Comparison of ENCODE assay signal across 13 cellular contexts in genomic region chr15:48896775-48897143, GRCh38. TPM values are rescaled to one million over a fixed set of nuclear protein-coding genes. Genes with fewer than 3 reads are reported as not detected.
A peak's percentile ranks its signal among the peaks of the same experiment; 100 is the strongest.
DNase-seq lines count a peak whose midpoint lies in the region; ATAC-seq, FAIRE-seq and TF ChIP-seq lines count a peak whose summit lies in the region.
"Had no signal": no experiment of that assay in that cellular context is flagged by ENCODE, and none has a peak within 500 bp of the region (broad histone marks: within the 10 kb centered on the region; RNA-seq: fewer than 3 reads in every experiment).

No MANE protein-coding gene starts in this region.

- no peak for TF ChIP-seq EP300 in esophagus muscularis mucosa (IDR thresholded peaks at IDR 0.05)
- no peak for TF ChIP-seq EP300 in tibial nerve (IDR thresholded peaks at IDR 0.05)

- peak overlapping the region; percentile 68 for H3K4me3 Mint-ChIP-seq in neural crest cell
- H3K4me3 Mint-ChIP-seq: activated naive CD4-positive, alpha-beta T cell treated with anti-CD3 and anti-CD28 coated beads, Interleukin-2, amount 50 U/mL, for 24 hours had no signal

- H3K9me3 ChIP-seq in SJSA1 (replicated peaks) (no peaks in the 10 kb centered on the region), esophagus muscularis mucosa (no peaks in the 10 kb centered on the region), tibial nerve (no peaks in the 10 kb centered on the region)
- H3K9me3 ChIP-seq: neutrophil, upper lobe of right lung had no signal

- peak overlapping the region; percentile 96 for H3K27ac Mint-ChIP-seq in neural crest cell (ENCODE audit: unreplicated experiment)
- H3K27ac Mint-ChIP-seq: activated naive CD4-positive, alpha-beta T cell treated with anti-CD3 and anti-CD28 coated beads, Interleukin-2, amount 50 U/mL, for 24 hours had no signal

- peak overlapping the region; percentile 23 for H3K4me3 ChIP-seq in SJSA1
- peak overlapping the region; percentile 23 to 37 (median 26) for H3K4me3 ChIP-seq in esophagus muscularis mucosa
- H3K4me3 ChIP-seq in tibial nerve: peak overlapping the region; percentile 10 to 49 (median 26)
- H3K4me3 ChIP-seq: upper lobe of right lung had no signal

- ATAC-seq in GM19023 (IDR thresholded peaks at IDR 0.05; ENCODE audit: unreplicated experiment): no peak

- TF ChIP-seq POLR2A in esophagus muscularis mucosa (IDR thresholded peaks at IDR 0.05; ENCODE audit: low read depth) (no peak), tibial nerve (IDR thresholded peaks at IDR 0.05) (peak in 1 of 2 donors; percentile 16), H54 (IDR thresholded peaks at IDR 0.05; ENCODE audit: low read depth, low read length) (no peak)

- no peak for FAIRE-seq in H54 (lab: Jason Lieb, UNC)

- H3K27ac ChIP-seq in SJSA1 (peak overlapping the region; percentile 39; the same call in 1 of the 2 replicates), esophagus muscularis mucosa (replicated peaks in 1 of 4) (peak overlapping the region; percentile 47 to 72 (median 62)), tibial nerve (peak overlapping the region; percentile 68 to 98 (median 88))
- H3K27ac ChIP-seq: neutrophil, upper lobe of right lung had no signal

- intact Hi-C loops in esophagus muscularis mucosa (cut with DNase I): no loop called here

- TF ChIP-seq CTCF in esophagus muscularis mucosa (IDR thresholded peaks at IDR 0.05) (no peak), neural crest cell (conservative IDR thresholded peaks at IDR 0.05) (no peak), tibial nerve (IDR thresholded peaks at IDR 0.05) (no peak)

- H3K27me3 Mint-ChIP-seq in neural crest cell (ENCODE audit: low read depth): no peaks in the 10 kb centered on the region

- H3K4me1 ChIP-seq in SJSA1 (replicated peaks) (peaks cover 16% of the 10 kb centered on the region), esophagus muscularis mucosa (no peaks in the 10 kb centered on the region), tibial nerve (peaks cover 0 to 37% (median 8%) of the 10 kb centered on the region in 4 donors)

- DNase-seq in SJSA1 (ENCODE audit: low read depth in 1 of 2, low spot score in 2 of 2): no peak
- DNase-seq in esophagus muscularis mucosa (ENCODE audit: extremely low spot score): no peak
- DNase-seq in neural crest cell (ENCODE audit: low read depth, low spot score): peak; percentile 26
- DNase-seq in tibial nerve (ENCODE audit: low spot score in 2 of 2): no peak
- no peak for DNase-seq in NCI-H2029 (lab: John Stamatoyannopoulos, UW)
- no peak for DNase-seq in H54 (ENCODE audit: insufficient read length, low spot score)
- DNase-seq: activated CD4-positive, alpha-beta T cell treated with anti-CD3 and anti-CD28 coated beads, Interleukin-2, amount 50 U/mL, for 48 hours; COR-L47; NCI-H1694; upper lobe of right lung had no signal

- H3K9me3 Mint-ChIP-seq in neural crest cell: no peaks in the 10 kb centered on the region
- H3K9me3 Mint-ChIP-seq: activated naive CD4-positive, alpha-beta T cell treated with anti-CD3 and anti-CD28 coated beads, Interleukin-2, amount 50 U/mL, for 24 hours had no signal

- WGBS in esophagus muscularis mucosa: 49% methylated on average over 5 of the region's 5 CpGs
- WGBS in tibial nerve, 2 donors: 13 to 19% methylated on average over 5 of the region's 5 CpGs

- no peaks in the 10 kb centered on the region for H3K36me3 Mint-ChIP-seq in neural crest cell (ENCODE audit: low read depth)
- H3K36me3 Mint-ChIP-seq: activated naive CD4-positive, alpha-beta T cell treated with anti-CD3 and anti-CD28 coated beads, Interleukin-2, amount 50 U/mL, for 24 hours had no signal

- no peaks in the 10 kb centered on the region for H3K36me3 ChIP-seq in SJSA1
- no peaks in the 10 kb centered on the region for H3K36me3 ChIP-seq in esophagus muscularis mucosa
- H3K36me3 ChIP-seq in tibial nerve: no peaks in the 10 kb centered on the region
- H3K36me3 ChIP-seq: neutrophil, upper lobe of right lung had no signal

- peaks cover 35% of the 10 kb centered on the region for H3K4me1 Mint-ChIP-seq in neural crest cell
- H3K4me1 Mint-ChIP-seq: activated naive CD4-positive, alpha-beta T cell treated with anti-CD3 and anti-CD28 coated beads, Interleukin-2, amount 50 U/mL, for 24 hours had no signal

- no peaks in the 10 kb centered on the region for H3K27me3 ChIP-seq in SJSA1 (replicated peaks)
- peaks cover 0 to 5% (median 0%) of the 10 kb centered on the region in 4 donors for H3K27me3 ChIP-seq in esophagus muscularis mucosa
- H3K27me3 ChIP-seq in tibial nerve: no peaks in the 10 kb centered on the region
- H3K27me3 ChIP-seq: upper lobe of right lung had no signal

RNA-seq across cellular contexts. Expression of gene EID1, which starts 18.8 kb away (rescaled TPM):
- 378 and 579 TPM in 2 replicates for total RNA-seq in SJSA1 (2014; rRNA removed; shearing (Covaris generic))
- 100 to 1,000 TPM; 250 to 391 (median 334) TPM for total RNA-seq in esophagus muscularis mucosa
- total RNA-seq in neural crest cell: 212 and 223 TPM in 2 replicates
- total RNA-seq in tibial nerve: 100 to 1,000 TPM; 242 to 458 (median 311) TPM
